In genomic region chr1:234065794-234066447, GRCh38 we compare ENCODE assay signal across 8 cellular contexts.
DNase-seq lines count a peak whose midpoint lies in the region; ATAC-seq and TF ChIP-seq lines count a peak whose summit lies in the region.

No MANE protein-coding gene starts in this region.

- H3K4me1 Mint-ChIP-seq in activated CD4-positive, alpha-beta memory T cell treated with anti-CD3 and anti-CD28 coated beads for 36 hours (ENCODE audit: low read depth), result no peaks in the 10 kb centered on the region
- no peaks in the 10 kb centered on the region for H3K4me1 Mint-ChIP-seq in mesothelial cell of epicardium

- peaks cover 5% of the 10 kb centered on the region for H3K9me3 Mint-ChIP-seq in activated CD4-positive, alpha-beta memory T cell treated with anti-CD3 and anti-CD28 coated beads for 36 hours
- peaks cover 14% of the 10 kb centered on the region for H3K9me3 Mint-ChIP-seq in mesothelial cell of epicardium

- H3K27ac Mint-ChIP-seq in activated CD4-positive, alpha-beta memory T cell treated with anti-CD3 and anti-CD28 coated beads for 36 hours, result no peak overlapping the region
- no peak overlapping the region for H3K27ac Mint-ChIP-seq in mesothelial cell of epicardium

- POLR2A ChIA-PET in activated CD4-positive, alpha-beta memory T cell treated with anti-CD3 and anti-CD28 coated beads for 36 hours (lab: Charles Lee), result no interaction called here

- no peak overlapping the region for H3K4me3 Mint-ChIP-seq in activated CD4-positive, alpha-beta memory T cell treated with anti-CD3 and anti-CD28 coated beads for 36 hours
- H3K4me3 Mint-ChIP-seq in mesothelial cell of epicardium, result no peak overlapping the region

- H3K36me3 Mint-ChIP-seq in activated CD4-positive, alpha-beta memory T cell treated with anti-CD3 and anti-CD28 coated beads for 36 hours, result no peaks in the 10 kb centered on the region
- H3K36me3 Mint-ChIP-seq in mesothelial cell of epicardium, result peaks cover 3% of the 10 kb centered on the region

- intact Hi-C loops in activated CD4-positive, alpha-beta memory T cell treated with anti-CD3 and anti-CD28 coated beads for 36 hours (cut with micrococcal nuclease), result loop anchor here (2.0 kb wide), 2 partner anchors 625 to 761 kb away; no protein-coding TSS in a partner anchor

- in situ Hi-C loops in G401 (cut with HindIII; ENCODE audit: low sequenced_read_pairs), result no loop called here

- ATAC-seq in HG02973 (IDR thresholded peaks at IDR 0.05; ENCODE audit: unreplicated experiment), result peak; percentile 58
- no peak for ATAC-seq in HG02588 (IDR thresholded peaks at IDR 0.05; ENCODE audit: unreplicated experiment)

- CTCF ChIA-PET in activated CD4-positive, alpha-beta memory T cell treated with anti-CD3 and anti-CD28 coated beads for 36 hours (lab: Charles Lee), result interaction anchor here (0.6 to 4.3 kb wide), 24 partner anchors 9 to 798 kb away, joined by 3 to 55 read pairs (median 4); no protein-coding TSS in a partner anchor

- peak; percentile 80 for DNase-seq in G401 (ENCODE audit: low spot score)
- DNase-seq in NCI-H524 (lab: John Stamatoyannopoulos, UW), result peak; percentile 13 to 69
- peak; percentile 76 for DNase-seq in activated CD4-positive, alpha-beta memory T cell treated with anti-CD3 and anti-CD28 coated beads for 36 hours
- peak; percentile 57 for DNase-seq in effector CD8-positive, alpha-beta T cell (lab: John Stamatoyannopoulos, UW)
- DNase-seq in mesothelial cell of epicardium (ENCODE audit: low spot score in 2 of 2, unreplicated experiment in 2 of 2), result peak; percentile 69 to 88
- peak; percentile 6 to 59 for DNase-seq in stimulated activated CD8-positive, alpha-beta memory T cell treated with anti-CD3 and anti-CD28 coated beads, Interleukin-7, amount 100 ng/mL, for 1 hour (ENCODE audit: low read depth in 2 of 2)

- peak; percentile 90 for TF ChIP-seq CTCF in mesothelial cell of epicardium (IDR thresholded peaks at IDR 0.05; ENCODE audit: unreplicated experiment)

- H3K27me3 Mint-ChIP-seq in activated CD4-positive, alpha-beta memory T cell treated with anti-CD3 and anti-CD28 coated beads for 36 hours, result peaks cover 12% of the 10 kb centered on the region
- H3K27me3 Mint-ChIP-seq in mesothelial cell of epicardium (ENCODE audit: low read depth), result peaks cover 2% of the 10 kb centered on the region
